Comparison of ENCODE assay signal across 8 cellular contexts in genomic region chr7:6057316-6058128, GRCh38. TPM values are rescaled to one million over a fixed set of nuclear protein-coding genes. Genes with fewer than 3 reads are reported as not detected.
DNase-seq lines count a peak whose midpoint lies in the region; ATAC-seq and TF ChIP-seq lines count a peak whose summit lies in the region.

No MANE protein-coding gene starts in this region.

- no peaks in the 10 kb centered on the region for H3K9me3 Mint-ChIP-seq in CD4-positive, alpha-beta memory T cell

- peaks cover 3 to 13% of the 10 kb centered on the region in 2 donors for H3K36me3 Mint-ChIP-seq in CD4-positive, alpha-beta memory T cell

- CTCF ChIA-PET in CD4-positive, alpha-beta memory T cell (lab: Charles Lee; ENCODE audit: partially characterized antibody) = interaction anchor here (1.2 to 1.9 kb wide), 2 partner anchors 49 to 60 kb away, joined by 4 to 10 read pairs; partner anchors contain the start of genes AIMP2 and PMS2

- no peak overlapping the region for H3K27ac ChIP-seq in CD4-positive, alpha-beta memory T cell (ENCODE audit: low read depth, low read length)
- H3K27ac ChIP-seq in coronary artery (no peak overlapping the region), neural cell (ENCODE audit: low read length) (no peak overlapping the region)

- H3F3A ChIP-seq in neural cell (ENCODE audit: insufficient read depth, low read length, poor library complexity, severe bottlenecking) = no peaks in the 10 kb centered on the region

- H3K79me2 ChIP-seq in neural cell (replicated peaks; ENCODE audit: insufficient read depth, low read length) = peaks cover 20% of the 10 kb centered on the region

- peaks cover 6% of the 10 kb centered on the region for H3K36me3 ChIP-seq in CD4-positive, alpha-beta memory T cell (ENCODE audit: insufficient read depth, low read length)
- H3K36me3 ChIP-seq in neural cell (ENCODE audit: insufficient read depth, low read length) = no peaks in the 10 kb centered on the region

- ATAC-seq in HG02870 (IDR thresholded peaks at IDR 0.05; ENCODE audit: unreplicated experiment) (no peak), GM21717 (IDR thresholded peaks at IDR 0.05; ENCODE audit: unreplicated experiment) (no peak), HG03565 (IDR thresholded peaks at IDR 0.05; ENCODE audit: unreplicated experiment) (no peak)

- H3K4me1 Mint-ChIP-seq in CD4-positive, alpha-beta memory T cell = peaks cover 16 to 34% (median 26%) of the 10 kb centered on the region in 4 donors

- peak overlapping the region; percentile 66 for H3K4me2 ChIP-seq in neural cell (ENCODE audit: low read length)

- no peak overlapping the region for H2AFZ ChIP-seq in neural cell (ENCODE audit: low read depth, low read length)

- DNase-seq in CD4-positive, alpha-beta memory T cell = no peak
- DNase-seq in LNCaP clone FGC (ENCODE audit: low read depth) (no peak), coronary artery (ENCODE audit: low spot score) (no peak), kidney glomerular epithelial cell (lab: John Stamatoyannopoulos, UW) (no peak)

- POLR2A ChIA-PET in CD4-positive, alpha-beta memory T cell (lab: Charles Lee; ENCODE audit: partially characterized antibody) = interaction anchor here (1.1 kb wide), 1 partner anchor 316 kb away, joined by 3 read pairs; no protein-coding TSS in a partner anchor

- intact Hi-C loops in CD4-positive, alpha-beta memory T cell (cut with micrococcal nuclease) = no loop called here

- no peaks in the 10 kb centered on the region for H3K9me3 ChIP-seq in CD4-positive, alpha-beta memory T cell (ENCODE audit: control insufficient read depth in 1 of 2, low read length in 2 of 2)
- no peaks in the 10 kb centered on the region for H3K9me3 ChIP-seq in neural cell (ENCODE audit: low read length)

- no peak for TF ChIP-seq EP300 in neural cell (conservative IDR thresholded peaks at IDR 0.05; ENCODE audit: poor library complexity, severe bottlenecking)

- H3K4me3 Mint-ChIP-seq in CD4-positive, alpha-beta memory T cell = peak overlapping the region; percentile 94 to 100 (median 98)

- no peaks in the 10 kb centered on the region for H3K27me3 Mint-ChIP-seq in CD4-positive, alpha-beta memory T cell

- H4K20me1 ChIP-seq in neural cell (ENCODE audit: insufficient read depth) = no peaks in the 10 kb centered on the region

- TF ChIP-seq CTCF in LNCaP clone FGC (IDR thresholded peaks at IDR 0.05; ENCODE audit: control insufficient read depth, extremely low read depth, insufficient read depth) = no peak
- TF ChIP-seq CTCF in coronary artery (IDR thresholded peaks at IDR 0.05) = no peak
- TF ChIP-seq CTCF in neural cell (IDR thresholded peaks at IDR 0.05; ENCODE audit: poor library complexity, severe bottlenecking) = no peak

- H3K4me3 ChIP-seq in CD4-positive, alpha-beta memory T cell (ENCODE audit: low read length in 2 of 2) = peak overlapping the region; percentile 42 to 90
- peak overlapping the region; percentile 84 for H3K4me3 ChIP-seq in LNCaP clone FGC (ENCODE audit: low read depth, low read length)
- peak overlapping the region; percentile 98 for H3K4me3 ChIP-seq in coronary artery
- H3K4me3 ChIP-seq in neural cell (ENCODE audit: low read length) = peak overlapping the region; percentile 78

- H3K4me1 ChIP-seq in CD4-positive, alpha-beta memory T cell (ENCODE audit: insufficient read depth, low read length) = peaks cover 24% of the 10 kb centered on the region

- H3K9ac ChIP-seq in neural cell (ENCODE audit: low read length) = no peak overlapping the region

- no peak for TF ChIP-seq RAD21 in neural cell (conservative IDR thresholded peaks at IDR 0.05)

- peak overlapping the region in 6 of 7 donors; percentile 10 to 100 (median 95) for H3K27ac Mint-ChIP-seq in CD4-positive, alpha-beta memory T cell

- H3K27me3 ChIP-seq in CD4-positive, alpha-beta memory T cell (ENCODE audit: insufficient read depth, low read length) = no peaks in the 10 kb centered on the region
- H3K27me3 ChIP-seq in neural cell (ENCODE audit: insufficient read depth, low read depth, low read length) = no peaks in the 10 kb centered on the region

- H3K9me2 ChIP-seq in neural cell (ENCODE audit: insufficient read depth, low read length) = no peaks in the 10 kb centered on the region

TF ChIP-seq in neural cell, 6 proteins besides CTCF, POLR2A, EP300 and RAD21:
- TF ChIP-seq SMC3 (conservative IDR thresholded peaks at IDR 0.05; ENCODE audit: poor library complexity) (no peak), REST (IDR thresholded peaks at IDR 0.05; ENCODE audit: borderline replicate concordance) (no peak), POLR2AphosphoS5 (IDR thresholded peaks at IDR 0.05) (no peak), EZH2 (IDR thresholded peaks at IDR 0.05; ENCODE audit: borderline replicate concordance, insufficient read depth, low read length, poor library complexity, severe bottlenecking) (no peak), MXI1 (conservative IDR thresholded peaks at IDR 0.05; ENCODE audit: poor library complexity, severe bottlenecking) (no peak), TAF1 (IDR thresholded peaks at IDR 0.05; ENCODE audit: low read depth) (no peak)

RNA-seq across cellular contexts. Expression of gene EIF2AK1, which starts 1.5 kb away (rescaled TPM):
- 10 to 100 TPM; 69.9 to 77.0 TPM for total RNA-seq in CD4-positive, alpha-beta memory T cell
- polyA plus RNA-seq in CD4-positive, alpha-beta memory T cell = 10 to 100 TPM; 79.4 to 90.7 TPM
- 84.9 and 116 TPM in 2 replicates for polyA plus RNA-seq in neural cell
- polyA minus RNA-seq in neural cell = 99.6 and 168 TPM in 2 replicates

RNA-seq across cellular contexts. Expression of gene ANKRD61, which starts 26.3 kb away (rescaled TPM):
- not detected for total RNA-seq in CD4-positive, alpha-beta memory T cell
- under 1 TPM in 1 of 2 donors, not detected in 1; 0.40 TPM for polyA plus RNA-seq in CD4-positive, alpha-beta memory T cell
- not detected in 2 replicates for polyA plus RNA-seq in neural cell
- not detected in 2 replicates for polyA minus RNA-seq in neural cell

RNA-seq across cellular contexts. Expression of gene USP42, which starts 47.2 kb away (rescaled TPM):
- 10 to 100 TPM; 17.6 to 20.9 TPM for total RNA-seq in CD4-positive, alpha-beta memory T cell
- polyA plus RNA-seq in CD4-positive, alpha-beta memory T cell = 10 to 100 TPM in 1 of 2 donors, 1 to 10 TPM in 1; 3.2 to 14.7 TPM
- 8.1 and 8.8 TPM in 2 replicates for polyA plus RNA-seq in neural cell
- 21.2 and 23.6 TPM in 2 replicates for polyA minus RNA-seq in neural cell

RNA-seq across cellular contexts. Expression of gene AIMP2, which starts 48.5 kb away (rescaled TPM):
- 10 to 100 TPM; 10.7 to 10.8 TPM for total RNA-seq in CD4-positive, alpha-beta memory T cell
- 10 to 100 TPM; 20.1 to 20.8 TPM for polyA plus RNA-seq in CD4-positive, alpha-beta memory T cell
- polyA plus RNA-seq in neural cell = 41.5 and 46.9 TPM in 2 replicates
- 23.1 and 24.0 TPM in 2 replicates for polyA minus RNA-seq in neural cell

RNA-seq across cellular contexts. Expression of gene PMS2, which starts 48.7 kb away (rescaled TPM):
- total RNA-seq in CD4-positive, alpha-beta memory T cell = 10 to 100 TPM; 22.7 to 23.2 TPM
- 10 to 100 TPM in 1 of 2 donors, 1 to 10 TPM in 1; 7.6 to 14.2 TPM for polyA plus RNA-seq in CD4-positive, alpha-beta memory T cell
- 14.0 and 17.4 TPM in 2 replicates for polyA plus RNA-seq in neural cell
- 32.9 and 33.4 TPM in 2 replicates for polyA minus RNA-seq in neural cell
